In the genomic region with DNA sequence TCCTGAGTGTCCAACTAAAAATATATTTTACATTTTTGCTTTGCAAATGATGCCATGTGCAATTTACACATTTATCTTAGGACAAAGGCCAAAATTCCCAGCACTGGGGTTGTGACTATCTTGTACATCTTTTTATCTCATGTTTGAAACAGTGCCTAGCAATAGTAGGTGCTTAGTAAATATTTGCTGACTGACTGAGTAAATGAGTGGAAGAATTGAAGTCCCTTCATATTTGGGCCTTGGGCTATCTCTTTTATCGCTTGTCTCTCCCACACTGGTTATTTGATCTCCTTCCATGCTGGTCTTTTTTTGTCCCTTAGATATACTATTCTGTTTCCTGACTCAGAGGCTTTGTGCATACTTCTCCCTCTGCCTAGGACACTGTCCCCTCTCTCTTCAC, we compare ENCODE assay signal across 22 cellular contexts.
DNase-seq lines count a peak whose midpoint lies in the region; ATAC-seq, FAIRE-seq and TF ChIP-seq lines count a peak whose summit lies in the region.
"Had no signal": no experiment of that assay in that cellular context is flagged by ENCODE, and none has a peak within 500 bp of the region (broad histone marks: within the 10 kb centered on the region; RNA-seq: fewer than 3 reads in every experiment).

No MANE protein-coding gene starts in this region.

- no peaks in the 10 kb centered on the region for H3K9me3 Mint-ChIP-seq in activated CD4-positive, alpha-beta T cell treated with anti-CD3 and anti-CD28 coated beads, Interleukin-2, amount 10 ng/mL, durations not matched to agents 7 days and 5 days
- no peaks in the 10 kb centered on the region for H3K9me3 Mint-ChIP-seq in T-helper 2 cell treated with Interferon-gamma antibody and Interleukin-4, amounts not matched to agents 5 μg/mL and 100 μg/mL, for 36 hours

- H4K12ac ChIP-seq in trophoblast cell (ENCODE audit: low read depth, low read length): no peak overlapping the region

- no peak for TF ChIP-seq POLR2A in right lobe of liver (IDR thresholded peaks at IDR 0.05)
- TF ChIP-seq POLR2A in HepG2 (IDR thresholded peaks at IDR 0.05; ENCODE audit: insufficient read depth in 1 of 2, low read depth in 2 of 2, low read length in 2 of 2): no peak

- no peak overlapping the region for H2BK120ac ChIP-seq in trophoblast cell (ENCODE audit: insufficient read depth, low read length, poor library complexity)

- FAIRE-seq in HepG2 (lab: Jason Lieb, UNC): no peak
- FAIRE-seq: GM12878, GM19239, H1 had no signal

- H2AFZ ChIP-seq in HepG2 (ENCODE audit: low read length): no peak overlapping the region
- no peak overlapping the region for H2AFZ ChIP-seq in trophoblast cell (ENCODE audit: insufficient read depth, low read length, poor library complexity)
- H2AFZ ChIP-seq: GM23248 had no signal

- no peak overlapping the region for H4K8ac ChIP-seq in trophoblast cell (ENCODE audit: low read depth, low read length)

- in situ Hi-C loops in HepG2 (cut with HindIII; ENCODE audit: extremely low pct_ligation_motif_present, low pct_unique_long_range_greater_than_20kb): no loop called here

- H3K9ac ChIP-seq in HepG2 (ENCODE audit: insufficient read depth, low read depth, low read length) (no peak overlapping the region), trophoblast cell (ENCODE audit: low read length) (no peak overlapping the region)
- H3K9ac ChIP-seq: GM23248 had no signal

- POLR2A ChIA-PET in HepG2 (lab: Yijun Ruan, JAX): no interaction called here
- POLR2A ChIA-PET in activated CD4-positive, alpha-beta T cell treated with anti-CD3 and anti-CD28 coated beads, Interleukin-2, amount 10 ng/mL, durations not matched to agents 7 days and 5 days (lab: Charles Lee): no interaction called here

- no peak overlapping the region for H3K18ac ChIP-seq in trophoblast cell (ENCODE audit: low read length)

- H3K27me3 ChIP-seq in right lobe of liver: no peaks in the 10 kb centered on the region
- H3K27me3 ChIP-seq in HepG2 (ENCODE audit: control insufficient read depth in 1 of 2, insufficient read depth in 2 of 2, low read length in 2 of 2): no peaks in the 10 kb centered on the region; a peak in 1 of 5 replicates
- no peaks in the 10 kb centered on the region for H3K27me3 ChIP-seq in trophoblast cell (ENCODE audit: insufficient read depth, low read length)

- no peak for TF ChIP-seq RAD21 in HepG2 (CRISPR knock-in tag; IDR thresholded peaks at IDR 0.05)

- no peak for TF ChIP-seq CTCF in right lobe of liver (IDR thresholded peaks at IDR 0.05)
- no peak for TF ChIP-seq CTCF in HepG2 (CRISPR knock-in tag; IDR thresholded peaks at IDR 0.05)
- TF ChIP-seq CTCF in VCaP (conservative IDR thresholded peaks at IDR 0.05): no peak

- peaks cover 0 to 4% (median 0%) of the 10 kb centered on the region in 4 donors for H3K4me1 ChIP-seq in right lobe of liver
- no peaks in the 10 kb centered on the region for H3K4me1 ChIP-seq in HepG2 (ENCODE audit: insufficient read depth, low read length)
- no peaks in the 10 kb centered on the region for H3K4me1 ChIP-seq in trophoblast cell (ENCODE audit: control insufficient read depth in 1 of 2, insufficient read depth in 2 of 2, low read length in 2 of 2)
- H3K4me1 ChIP-seq: A549 had no signal

- H3K14ac ChIP-seq in trophoblast cell (ENCODE audit: low read length): no peak overlapping the region

- H3K36me3 ChIP-seq in right lobe of liver (no peaks in the 10 kb centered on the region), HepG2 (replicated peaks in 1 of 2; ENCODE audit: control insufficient read depth in 1 of 2, insufficient read depth in 2 of 2, low read length in 2 of 2) (no peaks in the 10 kb centered on the region), trophoblast cell (ENCODE audit: control insufficient read depth in 1 of 2, insufficient read depth in 2 of 2, low read length in 2 of 2) (no peaks in the 10 kb centered on the region)

- TF ChIP-seq EP300 in HepG2 (IDR thresholded peaks at IDR 0.05; ENCODE audit: low read depth in 2 of 2, low read length in 2 of 2): no peak
- TF ChIP-seq EP300 in HepG2 (CRISPR knock-in tag; IDR thresholded peaks at IDR 0.05; ENCODE audit: borderline replicate concordance): no peak

- CTCF ChIA-PET in HepG2 (lab: Yijun Ruan, JAX; ENCODE audit: low intra/inter-chr PET ratio, low total read pairs): no interaction called here
- CTCF ChIA-PET in activated CD4-positive, alpha-beta T cell treated with anti-CD3 and anti-CD28 coated beads, Interleukin-2, amount 10 ng/mL, durations not matched to agents 7 days and 5 days (lab: Charles Lee): no interaction called here

- no peak overlapping the region for H4K91ac ChIP-seq in trophoblast cell (ENCODE audit: low read depth, low read length)

- H4K20me1 ChIP-seq in HepG2 (ENCODE audit: insufficient read depth, low read length): no peaks in the 10 kb centered on the region

- H3K36me3 Mint-ChIP-seq in activated CD4-positive, alpha-beta T cell treated with anti-CD3 and anti-CD28 coated beads, Interleukin-2, amount 10 ng/mL, durations not matched to agents 7 days and 5 days (ENCODE audit: low read depth): no peaks in the 10 kb centered on the region
- H3K36me3 Mint-ChIP-seq in T-helper 2 cell treated with Interferon-gamma antibody and Interleukin-4, amounts not matched to agents 5 μg/mL and 100 μg/mL, for 36 hours (ENCODE audit: low read depth): no peaks in the 10 kb centered on the region
- H3K36me3 Mint-ChIP-seq: CD4-positive, alpha-beta memory T cell had no signal

- DNase-seq in right lobe of liver (no peak), HepG2 (ENCODE audit: low spot score) (no peak), trophoblast cell (peak; percentile 29 to 80)
- no peak for DNase-seq in activated CD4-positive, alpha-beta T cell treated with anti-CD3 and anti-CD28 coated beads, Interleukin-2, amount 10 ng/mL, durations not matched to agents 7 days and 5 days
- DNase-seq in T-helper 2 cell treated with Interferon-gamma antibody and Interleukin-4, amounts not matched to agents 5 μg/mL and 100 μg/mL, for 36 hours (ENCODE audit: low spot score): no peak
- DNase-seq: 8988T; ACHN; C1 segment of cervical spinal cord; CD4-positive, alpha-beta memory T cell; COR-L47; DMS 273 treated with DMSO at 0.1 percent for 48 hours; DMS79; EL; GDM1; GM23248; H7; HCEC 1CT had no signal

- no peaks in the 10 kb centered on the region for H3K9me3 ChIP-seq in right lobe of liver
- H3K9me3 ChIP-seq in HepG2 (ENCODE audit: low read length): no peaks in the 10 kb centered on the region
- no peaks in the 10 kb centered on the region for H3K9me3 ChIP-seq in trophoblast cell (ENCODE audit: insufficient read depth, low read depth, low read length)

- no peak overlapping the region for H2AK5ac ChIP-seq in trophoblast cell (ENCODE audit: low read length)

- ATAC-seq in right lobe of liver (peak; percentile 40 to 69 (median 49)), HepG2 (no peak)
- ATAC-seq: A549, GM12878 had no signal

- no TSS peak for BruUV-seq in HepG2 (replicated peaks; lab: Mats Ljungman, UMichigan)

- no peak overlapping the region for H2BK5ac ChIP-seq in trophoblast cell (ENCODE audit: low read depth, low read length, poor library complexity)

- no peaks in the 10 kb centered on the region for H3K79me1 ChIP-seq in trophoblast cell (ENCODE audit: low read length)

- H3K4me2 ChIP-seq in HepG2 (ENCODE audit: low read depth, low read length): no peak overlapping the region
- no peak overlapping the region for H3K4me2 ChIP-seq in trophoblast cell (ENCODE audit: low read length)
- H3K4me2 ChIP-seq: A549 had no signal

- peaks cover 2% of the 10 kb centered on the region for H3K27me3 Mint-ChIP-seq in activated CD4-positive, alpha-beta T cell treated with anti-CD3 and anti-CD28 coated beads, Interleukin-2, amount 10 ng/mL, durations not matched to agents 7 days and 5 days
- H3K27me3 Mint-ChIP-seq in T-helper 2 cell treated with Interferon-gamma antibody and Interleukin-4, amounts not matched to agents 5 μg/mL and 100 μg/mL, for 36 hours (ENCODE audit: low read depth): no peaks in the 10 kb centered on the region

- intact Hi-C loops in right lobe of liver (cut with DNase I) (loop anchor here in 1 of 2 donors (5.0 kb wide), 1 partner anchor 450 kb away; no protein-coding TSS in a partner anchor), HepG2 (cut with micrococcal nuclease; ENCODE audit: unreplicated experiment) (no loop called here)

- no peak overlapping the region for H3K27ac Mint-ChIP-seq in activated CD4-positive, alpha-beta T cell treated with anti-CD3 and anti-CD28 coated beads, Interleukin-2, amount 10 ng/mL, durations not matched to agents 7 days and 5 days
- H3K27ac Mint-ChIP-seq in T-helper 2 cell treated with Interferon-gamma antibody and Interleukin-4, amounts not matched to agents 5 μg/mL and 100 μg/mL, for 36 hours: no peak overlapping the region
- H3K27ac Mint-ChIP-seq: CD4-positive, alpha-beta memory T cell had no signal

- H3K27ac ChIP-seq in right lobe of liver: no peak overlapping the region
- no peak overlapping the region for H3K27ac ChIP-seq in HepG2 (ENCODE audit: extremely low read length, insufficient read depth, low read length)
- peak overlapping the region; percentile 27; the same call in 1 of the 2 replicates for H3K27ac ChIP-seq in VCaP
- H3K27ac ChIP-seq in trophoblast cell (ENCODE audit: low read depth, low read length): no peak overlapping the region
- H3K27ac ChIP-seq: A549, GM23248 had no signal

- H3K4me1 Mint-ChIP-seq in activated CD4-positive, alpha-beta T cell treated with anti-CD3 and anti-CD28 coated beads, Interleukin-2, amount 10 ng/mL, durations not matched to agents 7 days and 5 days: no peaks in the 10 kb centered on the region
- H3K4me1 Mint-ChIP-seq in T-helper 2 cell treated with Interferon-gamma antibody and Interleukin-4, amounts not matched to agents 5 μg/mL and 100 μg/mL, for 36 hours (ENCODE audit: low read depth): no peaks in the 10 kb centered on the region
- H3K4me1 Mint-ChIP-seq: CD4-positive, alpha-beta memory T cell had no signal

- no peak overlapping the region for H2BK12ac ChIP-seq in trophoblast cell (ENCODE audit: low read length)

- 50% methylated on average over 1 of the region's 1 CpG for WGBS in right lobe of liver (ENCODE audit: insufficient coverage, low coverage, low lambda C conversion rate, missing lambda C conversion rate)
- 0% methylated on average over 1 of the region's 1 CpG for WGBS in HepG2 (ENCODE audit: low lambda C conversion rate)
- WGBS in trophoblast cell (ENCODE audit: extremely low coverage, insufficient coverage, insufficient read length): no CpG with 5 or more reads among the region's 1 CpG

- no peaks in the 10 kb centered on the region for H3K79me2 ChIP-seq in HepG2 (ENCODE audit: insufficient read depth, low read length)
- H3K79me2 ChIP-seq in trophoblast cell (ENCODE audit: control insufficient read depth, insufficient read depth, low read length, poor library complexity): no peaks in the 10 kb centered on the region

- no peak overlapping the region for H3K4me3 ChIP-seq in right lobe of liver
- H3K4me3 ChIP-seq in HepG2 (replicated peaks in 1 of 3; ENCODE audit: insufficient read depth in 1 of 3, low read depth in 2 of 3, low read length in 3 of 3): no peak overlapping the region
- H3K4me3 ChIP-seq in trophoblast cell (ENCODE audit: low read depth, low read length): no peak overlapping the region
- H3K4me3 ChIP-seq: A549, GM12878, GM23248 had no signal

- H3K4me3 Mint-ChIP-seq in activated CD4-positive, alpha-beta T cell treated with anti-CD3 and anti-CD28 coated beads, Interleukin-2, amount 10 ng/mL, durations not matched to agents 7 days and 5 days: no peak overlapping the region
- no peak overlapping the region for H3K4me3 Mint-ChIP-seq in T-helper 2 cell treated with Interferon-gamma antibody and Interleukin-4, amounts not matched to agents 5 μg/mL and 100 μg/mL, for 36 hours
- H3K4me3 Mint-ChIP-seq: CD4-positive, alpha-beta memory T cell had no signal

- no peak overlapping the region for H3K4ac ChIP-seq in trophoblast cell (ENCODE audit: low read depth, low read length)

- H3K23ac ChIP-seq in trophoblast cell (ENCODE audit: low read length): no peak overlapping the region

Comparison
In these comparisons a context has a peak if more than half of its experiments do, and no peak if none do; other contexts are left out.
1. DNase-seq: peak in trophoblast cell (2 of 2); none in right lobe of liver (0 of 3), HepG2 (single experiment), activated CD4-positive, alpha-beta T cell treated with anti-CD3 and anti-CD28 coated beads, Interleukin-2, amount 10 ng/mL, durations not matched to agents 7 days and 5 days (single experiment) and T-helper 2 cell treated with Interferon-gamma antibody and Interleukin-4, amounts not matched to agents 5 μg/mL and 100 μg/mL, for 36 hours (single experiment).